ENCODE assay signal across 30 cellular contexts in the genomic region with DNA sequence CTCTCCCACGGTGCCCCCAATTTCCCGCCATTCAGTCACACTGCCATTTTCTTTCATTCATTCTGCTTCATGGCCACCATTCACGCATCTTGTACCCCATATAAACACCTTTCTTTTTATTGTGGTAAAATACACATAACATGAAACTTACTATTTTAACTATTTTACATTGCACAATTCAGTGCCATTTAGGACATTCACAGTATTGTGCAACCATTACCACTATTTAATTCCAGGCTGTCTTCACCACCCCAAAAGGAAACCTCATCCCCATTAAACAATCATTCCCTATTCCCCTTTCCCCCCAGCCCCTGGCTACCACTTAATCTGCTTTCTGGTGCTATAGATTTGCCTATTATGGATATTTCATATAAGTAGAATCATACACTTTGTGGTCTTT. TPM values are rescaled to one million over a fixed set of nuclear protein-coding genes. Genes with fewer than 3 reads are reported as not detected.
DNase-seq lines count a peak whose midpoint lies in the region; ATAC-seq and TF ChIP-seq lines count a peak whose summit lies in the region.
"Had no signal": no experiment of that assay in that cellular context is flagged by ENCODE, and none has a peak within 500 bp of the region (broad histone marks: within the 10 kb centered on the region; RNA-seq: fewer than 3 reads in every experiment).

No MANE protein-coding gene starts in this region.

- no peaks in the 10 kb centered on the region for H3K36me3 ChIP-seq in adipocyte (ENCODE audit: control insufficient read depth, insufficient read depth, low read length, severe bottlenecking)
- no peaks in the 10 kb centered on the region for H3K36me3 ChIP-seq in naive thymus-derived CD4-positive, alpha-beta T cell (ENCODE audit: control insufficient read depth in 2 of 3, insufficient read depth in 3 of 3, low read length in 3 of 3)
- H3K36me3 ChIP-seq: adrenal gland, prostate gland, vagina had no signal

- H3K4me3 Mint-ChIP-seq in CD4-positive, alpha-beta T cell, result peak overlapping the region; percentile 84
- peak overlapping the region in 6 of 10 donors; percentile 18 to 69 (median 51) for H3K4me3 Mint-ChIP-seq in naive thymus-derived CD4-positive, alpha-beta T cell
- H3K4me3 Mint-ChIP-seq: activated B cell treated with CpG ODN at 0.5 μM for 24 hours; activated CD4-positive, alpha-beta memory T cell treated with anti-CD3 and anti-CD28 coated beads for 36 hours had no signal

- H3K4me1 ChIP-seq in adipocyte (ENCODE audit: control insufficient read depth, insufficient read depth, low read length), result peaks cover 24% of the 10 kb centered on the region
- H3K4me1 ChIP-seq in naive thymus-derived CD4-positive, alpha-beta T cell (ENCODE audit: control insufficient read depth in 2 of 2, insufficient read depth in 2 of 2, low read length in 2 of 2), result no peaks in the 10 kb centered on the region
- H3K4me1 ChIP-seq: adrenal gland, prostate gland, testis, vagina had no signal

- H3K9ac ChIP-seq in adipocyte (ENCODE audit: low read length), result no peak overlapping the region

- no peaks in the 10 kb centered on the region for H3K27me3 Mint-ChIP-seq in CD4-positive, alpha-beta T cell
- peaks cover 0 to 6% (median 0%) of the 10 kb centered on the region in 5 donors for H3K27me3 Mint-ChIP-seq in naive thymus-derived CD4-positive, alpha-beta T cell
- H3K27me3 Mint-ChIP-seq: activated B cell treated with CpG ODN at 0.5 μM for 24 hours; activated CD4-positive, alpha-beta memory T cell treated with anti-CD3 and anti-CD28 coated beads for 36 hours had no signal

- H3K9me3 Mint-ChIP-seq in CD4-positive, alpha-beta T cell, result no peaks in the 10 kb centered on the region
- peaks cover 0 to 6% (median 0%) of the 10 kb centered on the region in 11 donors for H3K9me3 Mint-ChIP-seq in naive thymus-derived CD4-positive, alpha-beta T cell
- H3K9me3 Mint-ChIP-seq: activated B cell treated with CpG ODN at 0.5 μM for 24 hours; activated CD4-positive, alpha-beta memory T cell treated with anti-CD3 and anti-CD28 coated beads for 36 hours had no signal

- no peak for ATAC-seq in CD4-positive, alpha-beta T cell (ENCODE audit: poor library complexity)
- ATAC-seq in naive thymus-derived CD4-positive, alpha-beta T cell, result no peak
- ATAC-seq: Panc1 had no signal

- H3K27ac ChIP-seq in CD4-positive, alpha-beta T cell (ENCODE audit: low read depth, low read length), result no peak overlapping the region
- H3K27ac ChIP-seq in naive thymus-derived CD4-positive, alpha-beta T cell (ENCODE audit: low read depth, low read length), result no peak overlapping the region
- H3K27ac ChIP-seq: adrenal gland, C4-2B, prostate gland, testis, vagina had no signal

- H3K4me3 ChIP-seq in AG10803 (ENCODE audit: low read length) (no peak overlapping the region), adipocyte (ENCODE audit: low read length) (no peak overlapping the region)
- H3K4me3 ChIP-seq in naive thymus-derived CD4-positive, alpha-beta T cell (ENCODE audit: low read length), result no peak overlapping the region
- H3K4me3 ChIP-seq: adrenal gland, prostate gland, testis, vagina had no signal

- no peaks in the 10 kb centered on the region for H3K9me3 ChIP-seq in CD4-positive, alpha-beta T cell (ENCODE audit: control insufficient read depth, low read length)
- no peaks in the 10 kb centered on the region for H3K9me3 ChIP-seq in adipocyte (ENCODE audit: control insufficient read depth, low read length)
- no peaks in the 10 kb centered on the region for H3K9me3 ChIP-seq in naive thymus-derived CD4-positive, alpha-beta T cell (ENCODE audit: control insufficient read depth in 2 of 3, low read length in 3 of 3)
- H3K9me3 ChIP-seq: adrenal gland, prostate gland, testis, vagina had no signal

- H3K4me1 Mint-ChIP-seq in CD4-positive, alpha-beta T cell (ENCODE audit: low read depth), result peaks cover 26% of the 10 kb centered on the region
- peaks cover 6 to 35% (median 12%) of the 10 kb centered on the region in 7 donors for H3K4me1 Mint-ChIP-seq in naive thymus-derived CD4-positive, alpha-beta T cell
- H3K4me1 Mint-ChIP-seq: activated B cell treated with CpG ODN at 0.5 μM for 24 hours had no signal

- intact Hi-C loops in CD4-positive, alpha-beta T cell (cut with DNase I, micrococcal nuclease), result loop anchor here (5.0 to 10.0 kb wide), 5 partner anchors 368 to 830 kb away; a partner anchor contains a TSS
- intact Hi-C loops in naive thymus-derived CD4-positive, alpha-beta T cell (cut with micrococcal nuclease), result loop anchor here (5.0 to 10.0 kb wide), 2 partner anchors 878 to 880 kb away; a partner anchor contains a TSS

- H3K36me3 Mint-ChIP-seq in CD4-positive, alpha-beta T cell (ENCODE audit: low read depth), result peaks cover 7% of the 10 kb centered on the region
- no peaks in the 10 kb centered on the region for H3K36me3 Mint-ChIP-seq in naive thymus-derived CD4-positive, alpha-beta T cell
- H3K36me3 Mint-ChIP-seq: activated CD4-positive, alpha-beta memory T cell treated with anti-CD3 and anti-CD28 coated beads for 36 hours had no signal

- CTCF ChIA-PET in CD4-positive, alpha-beta T cell (lab: Charles Lee), result no interaction called here
- CTCF ChIA-PET in naive thymus-derived CD4-positive, alpha-beta T cell (lab: Charles Lee), result no interaction called here

- POLR2A ChIA-PET in CD4-positive, alpha-beta T cell (lab: Charles Lee), result no interaction called here
- POLR2A ChIA-PET in naive thymus-derived CD4-positive, alpha-beta T cell (lab: Charles Lee), result no interaction called here

- H3K27ac Mint-ChIP-seq in CD4-positive, alpha-beta T cell, result peak overlapping the region; percentile 73
- H3K27ac Mint-ChIP-seq in naive thymus-derived CD4-positive, alpha-beta T cell, result peak overlapping the region in 2 of 9 donors; percentile 2 to 18
- H3K27ac Mint-ChIP-seq: activated B cell treated with CpG ODN at 0.5 μM for 24 hours; activated CD4-positive, alpha-beta memory T cell treated with anti-CD3 and anti-CD28 coated beads for 36 hours had no signal

- DNase-seq in AG10803 (ENCODE audit: low read depth), result peak; percentile 20
- DNase-seq in CD4-positive, alpha-beta T cell, result no peak
- peak; percentile 49 for DNase-seq in adipocyte (ENCODE audit: low read depth)
- no peak for DNase-seq in naive thymus-derived CD4-positive, alpha-beta T cell
- no peak for DNase-seq in epidermal melanocyte (ENCODE audit: insufficient read length, low spot score)
- no peak for DNase-seq in NCI-H446 treated with DMSO at 0.1 percent for 48 hours (lab: John Stamatoyannopoulos, UW)
- no peak for DNase-seq in AG08396 (ENCODE audit: low spot score)
- DNase-seq in OCI-M2 (lab: John Stamatoyannopoulos, UW; ENCODE audit: unreplicated experiment), result no peak
- DNase-seq: activated B cell treated with CpG ODN at 0.5 μM for 24 hours; activated CD4-positive, alpha-beta memory T cell treated with anti-CD3 and anti-CD28 coated beads for 36 hours; activated effector memory CD4-positive, alpha-beta T cell treated with Interleukin-2 at 50 U/mL for 16 hours; adrenal gland; DMS 273 treated with DMSO at 0.1 percent for 48 hours; head of caudate nucleus; kidney; midbrain; NCI-H1092 treated with DMSO at 0.1 percent for 48 hours; NCI-H187 treated with DMSO at 0.1 percent for 48 hours; NCI-H526; SHP77; stimulated activated CD4-positive, alpha-beta T cell treated with anti-CD3 and anti-CD28 coated beads, Interleukin-15, amount 100 ng/mL, for 24 hours; stimulated activated naive CD4-positive, alpha-beta T cell treated with Interleukin-2 at 50 U/mL for 16 hours; testis had no signal

- TF ChIP-seq CTCF in AG10803 (conservative IDR thresholded peaks at IDR 0.05; ENCODE audit: low read length), result no peak
- TF ChIP-seq CTCF in CD4-positive, alpha-beta T cell (IDR thresholded peaks at IDR 0.05), result no peak

- H3K27me3 ChIP-seq in CD4-positive, alpha-beta T cell (ENCODE audit: control insufficient read depth, insufficient read depth, low read length), result no peaks in the 10 kb centered on the region
- H3K27me3 ChIP-seq in adipocyte (replicated peaks; ENCODE audit: control insufficient read depth, insufficient read depth, low read length), result no peaks in the 10 kb centered on the region
- no peaks in the 10 kb centered on the region for H3K27me3 ChIP-seq in naive thymus-derived CD4-positive, alpha-beta T cell (ENCODE audit: control insufficient read depth in 2 of 2, insufficient read depth in 2 of 2, low read length in 2 of 2)
- H3K27me3 ChIP-seq: adrenal gland, testis, vagina had no signal

RNA-seq across cellular contexts. Expression of a gene that starts 16.0 kb away (rescaled TPM):
- total RNA-seq in CD4-positive, alpha-beta T cell, result not detected
- under 1 TPM in 1 of 5 experiments, not detected in 4; 0.59 TPM for total RNA-seq in naive thymus-derived CD4-positive, alpha-beta T cell
- polyA plus RNA-seq in naive thymus-derived CD4-positive, alpha-beta T cell, result under 1 TPM in 1 of 2 donors, not detected in 1; 0.60 TPM
- total RNA-seq: activated B cell treated with CpG ODN at 0.5 μM for 24 hours; activated CD4-positive, alpha-beta memory T cell treated with anti-CD3 and anti-CD28 coated beads for 36 hours; adrenal gland; epithelial cell of proximal tubule; fibroblast of villous mesenchyme; kidney; liver; prostate gland; vagina had no signal
- polyA plus RNA-seq: adrenal gland, liver had no signal

RNA-seq across cellular contexts. Expression of a gene that starts 19.0 kb away (rescaled TPM):
- 1 to 10 TPM; 4.8 to 5.0 TPM for total RNA-seq in CD4-positive, alpha-beta T cell
- 10 to 100 TPM in 2 of 5 experiments, 1 to 10 TPM in 3; 6.6 to 16.7 (median 9.0) TPM for total RNA-seq in naive thymus-derived CD4-positive, alpha-beta T cell
- 1 to 10 TPM; 4.6 to 10.0 TPM for polyA plus RNA-seq in naive thymus-derived CD4-positive, alpha-beta T cell

RNA-seq across cellular contexts. Expression of a gene that starts 48.7 kb away (rescaled TPM):
- total RNA-seq in CD4-positive, alpha-beta T cell, result 1 to 10 TPM; 1.2 to 1.9 TPM
- 1 to 10 TPM in 4 of 5 experiments, under 1 TPM in 1; 0.53 to 5.1 (median 2.2) TPM for total RNA-seq in naive thymus-derived CD4-positive, alpha-beta T cell
- polyA plus RNA-seq in naive thymus-derived CD4-positive, alpha-beta T cell, result 1 to 10 TPM in 1 of 2 donors, under 1 TPM in 1; 0.60 to 1.2 TPM
- total RNA-seq: activated B cell treated with CpG ODN at 0.5 μM for 24 hours had no signal

Comparison
In these comparisons a context has a peak if more than half of its experiments do, and no peak if none do; other contexts are left out.
1. DNase-seq: peak in AG10803 (single experiment) and adipocyte (single experiment); none in CD4-positive, alpha-beta T cell (0 of 10), naive thymus-derived CD4-positive, alpha-beta T cell (0 of 9), epidermal melanocyte (single experiment), NCI-H446 treated with DMSO at 0.1 percent for 48 hours (single experiment), AG08396 (single experiment) and OCI-M2 (single experiment).